Comparison of ENCODE assay signal across 14 cellular contexts in the genomic region with DNA sequence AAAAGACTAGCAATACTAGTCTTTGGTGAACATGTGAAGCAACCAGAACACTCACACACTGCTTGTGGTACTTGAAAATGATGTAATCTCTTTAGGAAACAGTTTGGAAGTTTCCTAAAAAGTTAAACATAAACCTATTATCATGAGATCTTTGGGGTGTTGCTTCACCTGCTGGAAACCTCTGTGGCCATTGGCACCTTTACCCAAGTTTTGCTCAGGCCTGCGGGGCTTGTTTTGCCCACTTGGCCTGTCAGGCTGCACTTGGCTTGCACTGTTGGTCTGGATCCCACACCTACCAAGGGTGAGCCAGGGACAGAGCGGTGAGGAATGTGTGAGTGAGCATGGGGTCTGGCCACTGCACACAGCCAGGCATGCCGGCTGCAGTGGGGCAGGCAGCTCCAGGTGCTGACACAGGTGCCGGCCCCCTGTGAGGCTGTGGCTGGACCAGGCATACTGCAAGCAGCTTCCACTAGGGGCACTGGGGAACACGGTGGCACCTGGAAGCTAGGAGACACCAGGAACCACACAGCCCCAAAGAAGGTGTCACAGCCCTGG. TPM values are rescaled to one million over a fixed set of nuclear protein-coding genes. Genes with fewer than 3 reads are reported as not detected.
DNase-seq lines count a peak whose midpoint lies in the region; ATAC-seq and TF ChIP-seq lines count a peak whose summit lies in the region.
"Had no signal": no experiment of that assay in that cellular context is flagged by ENCODE, and none has a peak within 500 bp of the region (broad histone marks: within the 10 kb centered on the region; RNA-seq: fewer than 3 reads in every experiment).

No MANE protein-coding gene starts in this region.

- H3K36me3 ChIP-seq in GM23338 (ENCODE audit: insufficient read depth) = 0 out of 2 replicates have a peak, but pooled peaks cover 3% of the 10 kb centered on the region
- no peaks in the 10 kb centered on the region for H3K36me3 ChIP-seq in liver (ENCODE audit: control insufficient read depth in 4 of 4, insufficient read depth in 3 of 4, low read depth in 1 of 4, low read length in 3 of 4)

- H3K9ac ChIP-seq in liver (ENCODE audit: low read depth in 1 of 2, low read length in 2 of 2) = no peak overlapping the region

- H3K9me3 Mint-ChIP-seq in GM23338 = peaks cover 19% of the 10 kb centered on the region
- H3K9me3 Mint-ChIP-seq: CD8-positive, alpha-beta T cell had no signal

- H3K4me3 ChIP-seq in AG10803 (ENCODE audit: low read length) (no peak overlapping the region), GM23338 (no peak overlapping the region), choroid plexus epithelial cell (ENCODE audit: low read depth, low read length) (no peak overlapping the region), liver (ENCODE audit: low read depth in 1 of 3, low read length in 3 of 3) (no peak overlapping the region)

- no peak overlapping the region for H2AFZ ChIP-seq in GM23338

- H3K27me3 Mint-ChIP-seq in GM23338 (ENCODE audit: insufficient read depth, low read depth, poor library complexity) = no peaks in the 10 kb centered on the region

- H4K20me1 ChIP-seq in GM23338 (replicated peaks; ENCODE audit: insufficient read depth) = no peaks in the 10 kb centered on the region

- WGBS in liver = 34% methylated on average over 5 of the region's 5 CpGs

- H3K4me2 ChIP-seq in GM23338 = no peak overlapping the region

- H3K79me2 ChIP-seq in GM23338 (replicated peaks; ENCODE audit: insufficient read depth) = no peaks in the 10 kb centered on the region

- TF ChIP-seq RAD21 in liver (IDR thresholded peaks at IDR 0.05) = peak; percentile 48 to 75

- no peak overlapping the region for H3K4me3 Mint-ChIP-seq in GM23338
- H3K4me3 Mint-ChIP-seq: CD8-positive, alpha-beta T cell had no signal

- TF ChIP-seq CTCF in AG10803 (conservative IDR thresholded peaks at IDR 0.05; ENCODE audit: low read length) = 0 out of 2 replicates have a peak, but pooled peaks have one; percentile 5
- peak; percentile 29 to 34; a peak in 3 of 4 replicates for TF ChIP-seq CTCF in GM23338 (conservative IDR thresholded peaks at IDR 0.05; ENCODE audit: low read depth in 2 of 2)
- peak; percentile 37 for TF ChIP-seq CTCF in choroid plexus epithelial cell (conservative IDR thresholded peaks at IDR 0.05; ENCODE audit: low read depth, low read length)
- peak; percentile 39 for TF ChIP-seq CTCF in liver (IDR thresholded peaks at IDR 0.05; ENCODE audit: low read depth, low read length, missing input control)

- DNase-seq in AG10803 (ENCODE audit: low read depth) (no peak), GM23338 (ENCODE audit: low spot score) (peak; percentile 51), choroid plexus epithelial cell (ENCODE audit: low read depth) (no peak), NCI-H1930 (lab: John Stamatoyannopoulos, UW) (no peak)
- DNase-seq: activated CD4-positive, CD25-positive, alpha-beta regulatory T cell; activated gamma-delta T cell; CD8-positive, alpha-beta T cell; NCI-H2107; SHP77; stimulated activated CD4-positive, alpha-beta T cell treated with anti-CD3 and anti-CD28 coated beads, Interleukin-12 subunit alpha, Interleukin-12 subunit beta, amount 100 ng/mL, for 4 hours had no signal

- H3K4me1 ChIP-seq in GM23338 (ENCODE audit: insufficient read depth) = no peaks in the 10 kb centered on the region
- H3K4me1 ChIP-seq in liver (ENCODE audit: control insufficient read depth in 4 of 4, insufficient read depth in 4 of 4, low read length in 3 of 4) = peaks cover 0 to 6% (median 3%) of the 10 kb centered on the region in 4 donors

- no peak overlapping the region for H3K27ac ChIP-seq in GM23338 (ENCODE audit: low read depth)
- no peak overlapping the region for H3K27ac ChIP-seq in liver (ENCODE audit: low read depth in 1 of 2, low read length in 2 of 2)

- H3K4me1 Mint-ChIP-seq in GM23338 = no peaks in the 10 kb centered on the region

- H3K9me2 ChIP-seq in GM23338 (ENCODE audit: insufficient read depth) = no peaks in the 10 kb centered on the region

- no peaks in the 10 kb centered on the region for H3K9me3 ChIP-seq in liver (ENCODE audit: control insufficient read depth in 4 of 4, low read length in 3 of 4)

- H3K36me3 Mint-ChIP-seq in GM23338 (ENCODE audit: low read depth) = peaks cover 9% of the 10 kb centered on the region
- H3K36me3 Mint-ChIP-seq: CD8-positive, alpha-beta T cell had no signal

- H3K27ac Mint-ChIP-seq in GM23338 = no peak overlapping the region
- H3K27ac Mint-ChIP-seq: CD8-positive, alpha-beta T cell had no signal

- ATAC-seq in GM23338 (peak; percentile 78), GM21360 (IDR thresholded peaks at IDR 0.05; ENCODE audit: unreplicated experiment) (no peak), HG03469 (IDR thresholded peaks at IDR 0.05; ENCODE audit: unreplicated experiment) (no peak), GM19395 (IDR thresholded peaks at IDR 0.05; ENCODE audit: unreplicated experiment) (no peak)
- ATAC-seq: CD8-positive, alpha-beta T cell had no signal

- no peaks in the 10 kb centered on the region for H3F3A ChIP-seq in GM23338 (replicated peaks; ENCODE audit: low read depth)

- H3K27me3 ChIP-seq in GM23338 (ENCODE audit: insufficient read depth) (no peaks in the 10 kb centered on the region), liver (ENCODE audit: control insufficient read depth in 4 of 4, insufficient read depth in 4 of 4, low read length in 3 of 4) (no peaks in the 10 kb centered on the region)

TF ChIP-seq in GM23338, 12 proteins besides CTCF, POLR2A, EP300 and RAD21 (continues in another document):
- TF ChIP-seq STAT1 (IDR thresholded peaks at IDR 0.05; ENCODE audit: unreplicated experiment) (no peak), ZNF114 (CRISPR knock-in tag; IDR thresholded peaks at IDR 0.05) (no peak), REST (IDR thresholded peaks at IDR 0.05; ENCODE audit: unreplicated experiment) (no peak), POLR2AphosphoS5 (IDR thresholded peaks at IDR 0.05; ENCODE audit: low read depth) (no peak)

TF ChIP-seq in liver, 16 proteins besides CTCF, POLR2A, EP300 and RAD21 (continues in another document):
- TF ChIP-seq TAF1 (conservative IDR thresholded peaks at IDR 0.05) (no peak), NR2F2 (IDR thresholded peaks at IDR 0.05) (no peak), ZBTB33 (IDR thresholded peaks at IDR 0.05) (no peak), REST (IDR thresholded peaks at IDR 0.05) (peak; percentile 22), GABPA (IDR thresholded peaks at IDR 0.05 in 1 of 2, conservative IDR thresholded peaks at IDR 0.05 in 1 of 2) (no peak), JUND (IDR thresholded peaks at IDR 0.05) (peak; percentile 48 to 59), SP1 (IDR thresholded peaks at IDR 0.05) (peak; percentile 66), ATF3 (IDR thresholded peaks at IDR 0.05) (peak; percentile 44), HNF4A (conservative IDR thresholded peaks at IDR 0.05) (peak; percentile 35 to 37), EGR1 (IDR thresholded peaks at IDR 0.05; ENCODE audit: low read depth in 2 of 2) (peak; percentile 49 to 75), RXRA (IDR thresholded peaks at IDR 0.05) (peak; percentile 62 to 71), FOXA2 (IDR thresholded peaks at IDR 0.05) (no peak), FOXA1 (IDR thresholded peaks at IDR 0.05) (no peak), HNF4G (IDR thresholded peaks at IDR 0.05) (no peak)

RNA-seq across cellular contexts. Expression of gene FNBP1L, which starts 14.4 kb away (rescaled TPM):
- total RNA-seq in GM23338 (2014; rRNA removed; shearing (Covaris generic)) = 114 and 132 TPM in 2 replicates
- polyA plus RNA-seq in GM23338 (2016; fragmentation: Nextera tagmentation; extraction: Ambion mirVana) (48.7 and 56.3 TPM in 2 replicates), liver (1 to 10 TPM; 5.3 to 7.1 TPM)
- total RNA-seq in liver = 10 to 100 TPM; 10.6 to 13.5 TPM
